ENCODE assay signal across 8 cellular contexts in the genomic region with DNA sequence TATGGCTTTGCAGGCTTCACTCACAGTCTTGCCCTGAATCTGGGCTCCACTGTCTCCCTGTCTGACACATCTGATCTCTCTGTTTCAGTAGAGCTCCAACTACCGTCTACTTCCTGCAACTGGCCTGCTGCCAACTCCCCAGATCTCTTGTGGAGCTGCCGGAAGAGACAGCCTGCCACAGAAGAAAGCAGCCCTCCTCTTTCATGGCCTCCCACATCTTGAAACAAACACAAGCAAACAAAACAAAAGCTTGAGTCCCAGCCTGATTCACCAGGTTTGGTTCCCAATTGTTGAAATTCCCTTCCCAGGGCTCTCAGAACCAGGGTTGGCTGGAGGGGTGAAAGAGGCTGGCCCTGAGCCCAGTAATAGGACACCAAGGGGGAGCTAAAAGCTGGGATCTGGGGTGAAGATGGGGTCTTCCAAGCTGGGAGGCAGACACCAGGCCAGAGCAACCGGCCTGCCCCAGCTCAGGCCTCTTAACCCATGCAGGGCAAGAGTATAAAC. TPM values are rescaled to one million over a fixed set of nuclear protein-coding genes. Genes with fewer than 3 reads are reported as not detected.
DNase-seq lines count a peak whose midpoint lies in the region; ATAC-seq and TF ChIP-seq lines count a peak whose summit lies in the region.

No MANE protein-coding gene starts in this region.

- no peak overlapping the region for H3K4me3 ChIP-seq in HEK293 (ENCODE audit: low read depth, low read length)

- peak; percentile 56 for TF ChIP-seq CTCF in HEK293 (tag by site-specific recombination; IDR thresholded peaks at IDR 0.05)

- peak; percentile 76 for DNase-seq in NCI-H748 (lab: John Stamatoyannopoulos, UW; ENCODE audit: unreplicated experiment)
- DNase-seq in activated CD8-positive, alpha-beta memory T cell treated with anti-CD3 and anti-CD28 coated beads for 4 hours (ENCODE audit: low read depth in 2 of 2), result peak; percentile 16 to 42
- DNase-seq in effector memory CD8-positive, alpha-beta T cell, result peak; percentile 15 to 36 (median 26)
- peak; percentile 84 for DNase-seq in mucosa of gallbladder (ENCODE audit: low spot score)
- peak; percentile 32 to 49 for DNase-seq in stimulated activated CD8-positive, alpha-beta memory T cell treated with anti-CD3 and anti-CD28 coated beads, Interleukin-15, amount 100 ng/mL, for 48 hours (ENCODE audit: low read depth in 2 of 2)

- peaks cover 5 to 6% of the 10 kb centered on the region in 2 donors for H3K4me1 Mint-ChIP-seq in effector memory CD8-positive, alpha-beta T cell (ENCODE audit: low read depth in 2 of 2)

- H3K36me3 ChIP-seq in HEK293 (ENCODE audit: control insufficient read depth in 2 of 2, insufficient read depth in 1 of 2, low read length in 2 of 2), result no peaks in the 10 kb centered on the region

- peak; percentile 77 for ATAC-seq in effector memory CD8-positive, alpha-beta T cell (replicated peaks)
- ATAC-seq in HG03571 (IDR thresholded peaks at IDR 0.05; ENCODE audit: unreplicated experiment) (no peak), HG03039 (IDR thresholded peaks at IDR 0.05; ENCODE audit: unreplicated experiment) (no peak)

- peaks cover 12% of the 10 kb centered on the region for H3K4me1 ChIP-seq in HEK293 (ENCODE audit: control insufficient read depth, insufficient read depth, low read length)

- no peaks in the 10 kb centered on the region for H3K36me3 Mint-ChIP-seq in effector memory CD8-positive, alpha-beta T cell (ENCODE audit: insufficient read depth)

- H3K27ac Mint-ChIP-seq in effector memory CD8-positive, alpha-beta T cell, result no peak overlapping the region

- no peaks in the 10 kb centered on the region for H3K9me3 Mint-ChIP-seq in effector memory CD8-positive, alpha-beta T cell

- CTCF ChIA-PET in HEK293 (lab: Yijun Ruan, JAX), result interaction anchor here (0.6 to 1.3 kb wide), 5 partner anchors 9 to 174 kb away, joined by 3 to 5 read pairs (median 3); no protein-coding TSS in a partner anchor

- H3K27ac ChIP-seq in HEK293 (ENCODE audit: extremely low read depth, low read depth, low read length), result peak overlapping the region; percentile 71

- H3K9me3 ChIP-seq in HEK293 (ENCODE audit: control insufficient read depth, insufficient read depth, low read depth, low read length), result no peaks in the 10 kb centered on the region

- H3K27me3 Mint-ChIP-seq in effector memory CD8-positive, alpha-beta T cell, result peaks cover 34 to 60% of the 10 kb centered on the region in 2 donors

- POLR2A ChIA-PET in HEK293 (lab: Yijun Ruan, JAX), result interaction anchor here (0.7 to 1.3 kb wide), 3 partner anchors 26 to 68 kb away, joined by 3 read pairs; no protein-coding TSS in a partner anchor

- H3K4me3 Mint-ChIP-seq in effector memory CD8-positive, alpha-beta T cell, result peak overlapping the region in 1 of 2 donors; percentile 3

TF ChIP-seq in HEK293, 187 proteins besides CTCF, POLR2A, EP300 and RAD21 (continues in another document):
- no peak for TF ChIP-seq ZNF514 (tag by site-specific recombination; IDR thresholded peaks at IDR 0.05)
- TF ChIP-seq ZNF341 (tag by site-specific recombination; IDR thresholded peaks at IDR 0.05; ENCODE audit: low read depth), result 0 out of 2 replicates have a peak, but pooled peaks have one; percentile 12
- TF ChIP-seq OVOL3 (tag by site-specific recombination; IDR thresholded peaks at IDR 0.05), result no peak
- TF ChIP-seq ZNF707 (tag by site-specific recombination; IDR thresholded peaks at IDR 0.05), result no peak
- no peak for TF ChIP-seq ZSCAN23 (tag by site-specific recombination; IDR thresholded peaks at IDR 0.05)
- TF ChIP-seq, protein P1, sequence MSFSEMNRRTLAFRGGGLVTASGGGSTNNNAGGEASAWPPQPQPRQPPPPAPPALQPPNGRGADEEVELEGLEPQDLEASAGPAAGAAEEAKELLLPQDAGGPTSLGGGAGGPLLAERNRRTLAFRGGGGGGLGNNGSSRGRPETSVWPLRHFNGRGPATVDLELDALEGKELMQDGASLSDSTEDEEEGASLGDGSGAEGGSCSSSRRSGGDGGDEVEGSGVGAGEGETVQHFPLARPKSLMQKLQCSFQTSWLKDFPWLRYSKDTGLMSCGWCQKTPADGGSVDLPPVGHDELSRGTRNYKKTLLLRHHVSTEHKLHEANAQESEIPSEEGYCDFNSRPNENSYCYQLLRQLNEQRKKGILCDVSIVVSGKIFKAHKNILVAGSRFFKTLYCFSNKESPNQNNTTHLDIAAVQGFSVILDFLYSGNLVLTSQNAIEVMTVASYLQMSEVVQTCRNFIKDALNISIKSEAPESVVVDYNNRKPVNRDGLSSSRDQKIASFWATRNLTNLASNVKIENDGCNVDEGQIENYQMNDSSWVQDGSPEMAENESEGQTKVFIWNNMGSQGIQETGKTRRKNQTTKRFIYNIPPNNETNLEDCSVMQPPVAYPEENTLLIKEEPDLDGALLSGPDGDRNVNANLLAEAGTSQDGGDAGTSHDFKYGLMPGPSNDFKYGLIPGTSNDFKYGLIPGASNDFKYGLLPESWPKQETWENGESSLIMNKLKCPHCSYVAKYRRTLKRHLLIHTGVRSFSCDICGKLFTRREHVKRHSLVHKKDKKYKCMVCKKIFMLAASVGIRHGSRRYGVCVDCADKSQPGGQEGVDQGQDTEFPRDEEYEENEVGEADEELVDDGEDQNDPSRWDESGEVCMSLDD (tag by site-specific recombination; IDR thresholded peaks at IDR 0.05), result no peak
- TF ChIP-seq ZNF544 (tag by site-specific recombination; IDR thresholded peaks at IDR 0.05), result peak; percentile 76; the same call in 1 of the 2 replicates
- TF ChIP-seq SALL2 (tag by site-specific recombination; IDR thresholded peaks at IDR 0.05; ENCODE audit: borderline replicate concordance), result no peak
- TF ChIP-seq ZNF19 (tag by site-specific recombination; IDR thresholded peaks at IDR 0.05; ENCODE audit: low read depth), result no peak
- TF ChIP-seq SP3 (tag by site-specific recombination; IDR thresholded peaks at IDR 0.05), result no peak
- TF ChIP-seq ZNF248 (tag by site-specific recombination; IDR thresholded peaks at IDR 0.05), result no peak
- TF ChIP-seq ZNF155 (tag by site-specific recombination; IDR thresholded peaks at IDR 0.05), result no peak
- no peak for TF ChIP-seq HOXD13 (CRISPR knock-in tag; IDR thresholded peaks at IDR 0.05; ENCODE audit: borderline replicate concordance)
- TF ChIP-seq, protein P2, sequence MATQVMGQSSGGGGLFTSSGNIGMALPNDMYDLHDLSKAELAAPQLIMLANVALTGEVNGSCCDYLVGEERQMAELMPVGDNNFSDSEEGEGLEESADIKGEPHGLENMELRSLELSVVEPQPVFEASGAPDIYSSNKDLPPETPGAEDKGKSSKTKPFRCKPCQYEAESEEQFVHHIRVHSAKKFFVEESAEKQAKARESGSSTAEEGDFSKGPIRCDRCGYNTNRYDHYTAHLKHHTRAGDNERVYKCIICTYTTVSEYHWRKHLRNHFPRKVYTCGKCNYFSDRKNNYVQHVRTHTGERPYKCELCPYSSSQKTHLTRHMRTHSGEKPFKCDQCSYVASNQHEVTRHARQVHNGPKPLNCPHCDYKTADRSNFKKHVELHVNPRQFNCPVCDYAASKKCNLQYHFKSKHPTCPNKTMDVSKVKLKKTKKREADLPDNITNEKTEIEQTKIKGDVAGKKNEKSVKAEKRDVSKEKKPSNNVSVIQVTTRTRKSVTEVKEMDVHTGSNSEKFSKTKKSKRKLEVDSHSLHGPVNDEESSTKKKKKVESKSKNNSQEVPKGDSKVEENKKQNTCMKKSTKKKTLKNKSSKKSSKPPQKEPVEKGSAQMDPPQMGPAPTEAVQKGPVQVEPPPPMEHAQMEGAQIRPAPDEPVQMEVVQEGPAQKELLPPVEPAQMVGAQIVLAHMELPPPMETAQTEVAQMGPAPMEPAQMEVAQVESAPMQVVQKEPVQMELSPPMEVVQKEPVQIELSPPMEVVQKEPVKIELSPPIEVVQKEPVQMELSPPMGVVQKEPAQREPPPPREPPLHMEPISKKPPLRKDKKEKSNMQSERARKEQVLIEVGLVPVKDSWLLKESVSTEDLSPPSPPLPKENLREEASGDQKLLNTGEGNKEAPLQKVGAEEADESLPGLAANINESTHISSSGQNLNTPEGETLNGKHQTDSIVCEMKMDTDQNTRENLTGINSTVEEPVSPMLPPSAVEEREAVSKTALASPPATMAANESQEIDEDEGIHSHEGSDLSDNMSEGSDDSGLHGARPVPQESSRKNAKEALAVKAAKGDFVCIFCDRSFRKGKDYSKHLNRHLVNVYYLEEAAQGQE (tag by site-specific recombination; IDR thresholded peaks at IDR 0.05), result no peak
- TF ChIP-seq ZNF335 (tag by site-specific recombination; conservative IDR thresholded peaks at IDR 0.05), result 0 out of 2 replicates have a peak, but pooled peaks have one; percentile 30
- TF ChIP-seq ZNF423 (tag by site-specific recombination; IDR thresholded peaks at IDR 0.05), result no peak
- TF ChIP-seq ZNF2 (tag by site-specific recombination; IDR thresholded peaks at IDR 0.05), result no peak

RNA-seq across cellular contexts. Expression of a gene that starts 55.3 kb away (rescaled TPM):
- total RNA-seq in mucosa of gallbladder, result 20.5 TPM

Comparison
In these comparisons a context has a peak if more than half of its experiments do, and no peak if none do; other contexts are left out.
1. DNase-seq: peak in every context shown above with its lines; median percentile 84 in mucosa of gallbladder; 76 in NCI-H748; 40 in stimulated activated CD8-positive, alpha-beta memory T cell treated with anti-CD3 and anti-CD28 coated beads, Interleukin-15, amount 100 ng/mL, for 48 hours; 29 in activated CD8-positive, alpha-beta memory T cell treated with anti-CD3 and anti-CD28 coated beads for 4 hours; 26 in effector memory CD8-positive, alpha-beta T cell.